Comparison of ENCODE assay signal across 14 cellular contexts in the genomic region with DNA sequence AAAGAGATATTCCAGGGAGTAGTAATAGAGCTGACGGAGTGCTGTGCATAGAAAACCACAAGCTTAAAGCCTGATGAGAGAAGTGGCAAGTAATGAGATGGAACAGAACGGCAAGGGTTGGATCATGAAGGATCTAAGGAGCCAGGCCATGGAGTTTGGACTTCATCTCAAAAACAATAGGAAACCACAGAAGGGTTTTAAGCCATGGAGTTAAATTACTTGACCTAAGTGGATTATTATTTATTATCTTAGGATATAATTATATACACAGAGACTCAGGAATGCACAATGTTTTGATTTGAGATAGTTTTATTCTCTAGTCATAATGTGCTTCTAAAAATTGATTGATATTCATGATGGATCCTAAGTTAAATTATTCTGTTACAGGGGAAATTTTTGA.
DNase-seq lines count a peak whose midpoint lies in the region; ATAC-seq and TF ChIP-seq lines count a peak whose summit lies in the region.
"Had no signal": no experiment of that assay in that cellular context is flagged by ENCODE, and none has a peak within 500 bp of the region (broad histone marks: within the 10 kb centered on the region; RNA-seq: fewer than 3 reads in every experiment).

No MANE protein-coding gene starts in this region.

- no peak overlapping the region for H3K9ac ChIP-seq in SK-N-SH

- no peak for TF ChIP-seq EP300 in SK-N-SH (IDR thresholded peaks at IDR 0.05; ENCODE audit: borderline replicate concordance in 1 of 2, low read depth in 1 of 2, low read length in 1 of 2)

- no peak overlapping the region for H3K4me2 ChIP-seq in SK-N-SH

- H3K4me1 ChIP-seq in SK-N-SH (ENCODE audit: control insufficient read depth in 1 of 2, insufficient read depth in 2 of 2, low read depth in 1 of 2, low read length in 1 of 2) = peaks cover 0 to 4% of the 10 kb centered on the region in 2 experiments; a peak in 2 of 4 replicates

- TF ChIP-seq RAD21 in SK-N-SH (IDR thresholded peaks at IDR 0.05; ENCODE audit: low read length) = no peak

- POLR2A ChIA-PET in SK-N-SH (lab: Yijun Ruan, JAX) = no interaction called here

- no peak overlapping the region for H2AFZ ChIP-seq in SK-N-SH (ENCODE audit: low read depth)

- no peak overlapping the region for H3K4me3 ChIP-seq in SK-N-SH (ENCODE audit: low read depth in 2 of 2, low read length in 1 of 2)
- no peak overlapping the region for H3K4me3 ChIP-seq in MG63

- H3F3A ChIP-seq in SK-N-SH (replicated peaks; ENCODE audit: insufficient read depth) = peaks cover 3% of the 10 kb centered on the region

- H3K79me2 ChIP-seq in SK-N-SH (ENCODE audit: insufficient read depth) = no peaks in the 10 kb centered on the region

- TF ChIP-seq CTCF in SK-N-SH (IDR thresholded peaks at IDR 0.05) = no peak

- H3K27me3 ChIP-seq in SK-N-SH (ENCODE audit: insufficient read depth) (no peaks in the 10 kb centered on the region), MG63 (no peaks in the 10 kb centered on the region)

- no peaks in the 10 kb centered on the region for H3K9me2 ChIP-seq in SK-N-SH

- no peak overlapping the region for H3K27ac ChIP-seq in SK-N-SH (ENCODE audit: low read depth in 2 of 2, low read length in 1 of 2)
- H3K27ac ChIP-seq: HL-60 had no signal

- DNase-seq in SK-N-SH (no peak), MG63 (peak; percentile 24), fibroblast of peridontal ligament (ENCODE audit: extremely low read depth) (peak; percentile 42), GDM1 (lab: John Stamatoyannopoulos, UW) (no peak), T-helper 2 cell (no peak)
- DNase-seq in activated CD8-positive, alpha-beta memory T cell treated with anti-CD3 and anti-CD28 coated beads, Interleukin-2, amount 50 U/mL, for 4 hours = no peak
- DNase-seq: C1 segment of cervical spinal cord; Calu3; CD4-positive, alpha-beta T cell; DMS 273 treated with DMSO at 0.1 percent for 48 hours; GF-D8 had no signal

- CTCF ChIA-PET in SK-N-SH (lab: Yijun Ruan, JAX) = no interaction called here

- WGBS in SK-N-SH (ENCODE audit: low lambda C conversion rate) = 83% methylated on average over 2 of the region's 2 CpGs

- H3K9me3 ChIP-seq in SK-N-SH (no peaks in the 10 kb centered on the region), MG63 (no peaks in the 10 kb centered on the region)

- H4K20me1 ChIP-seq in SK-N-SH (ENCODE audit: insufficient read depth) = no peaks in the 10 kb centered on the region

- H3K36me3 ChIP-seq in SK-N-SH (replicated peaks in 1 of 2; ENCODE audit: control insufficient read depth in 1 of 2, insufficient read depth in 2 of 2, low read length in 1 of 2) = no peaks in the 10 kb centered on the region
- no peaks in the 10 kb centered on the region for H3K36me3 ChIP-seq in MG63

- no peak for ATAC-seq in SK-N-SH treated with all-trans-retinoic acid at 6 μM for 48 hours
- ATAC-seq: HCT116 had no signal

TF ChIP-seq in SK-N-SH treated with all-trans-retinoic acid at 6 μM for 48 hours, 23 proteins besides CTCF, POLR2A, EP300 and RAD21:
- TF ChIP-seq ZNF70 (CRISPR knock-in tag; IDR thresholded peaks at IDR 0.05) (peak; percentile 61; the same call in 1 of the 2 replicates), ZFP3 (CRISPR knock-in tag; IDR thresholded peaks at IDR 0.05) (no peak)

TF ChIP-seq in SK-N-SH, 30 proteins besides CTCF, POLR2A, EP300 and RAD21:
- TF ChIP-seq, protein P1, sequence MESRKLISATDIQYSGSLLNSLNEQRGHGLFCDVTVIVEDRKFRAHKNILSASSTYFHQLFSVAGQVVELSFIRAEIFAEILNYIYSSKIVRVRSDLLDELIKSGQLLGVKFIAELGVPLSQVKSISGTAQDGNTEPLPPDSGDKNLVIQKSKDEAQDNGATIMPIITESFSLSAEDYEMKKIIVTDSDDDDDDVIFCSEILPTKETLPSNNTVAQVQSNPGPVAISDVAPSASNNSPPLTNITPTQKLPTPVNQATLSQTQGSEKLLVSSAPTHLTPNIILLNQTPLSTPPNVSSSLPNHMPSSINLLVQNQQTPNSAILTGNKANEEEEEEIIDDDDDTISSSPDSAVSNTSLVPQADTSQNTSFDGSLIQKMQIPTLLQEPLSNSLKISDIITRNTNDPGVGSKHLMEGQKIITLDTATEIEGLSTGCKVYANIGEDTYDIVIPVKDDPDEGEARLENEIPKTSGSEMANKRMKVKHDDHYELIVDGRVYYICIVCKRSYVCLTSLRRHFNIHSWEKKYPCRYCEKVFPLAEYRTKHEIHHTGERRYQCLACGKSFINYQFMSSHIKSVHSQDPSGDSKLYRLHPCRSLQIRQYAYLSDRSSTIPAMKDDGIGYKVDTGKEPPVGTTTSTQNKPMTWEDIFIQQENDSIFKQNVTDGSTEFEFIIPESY (IDR thresholded peaks at IDR 0.05; ENCODE audit: borderline replicate concordance, low read depth) = no peak
- TF ChIP-seq MXI1 (IDR thresholded peaks at IDR 0.05; ENCODE audit: low read depth, low read length) (no peak), FOSL2 (IDR thresholded peaks at IDR 0.05; ENCODE audit: borderline replicate concordance, low read depth) (no peak), ELF1 (IDR thresholded peaks at IDR 0.05) (no peak)
- TF ChIP-seq, protein P2, sequence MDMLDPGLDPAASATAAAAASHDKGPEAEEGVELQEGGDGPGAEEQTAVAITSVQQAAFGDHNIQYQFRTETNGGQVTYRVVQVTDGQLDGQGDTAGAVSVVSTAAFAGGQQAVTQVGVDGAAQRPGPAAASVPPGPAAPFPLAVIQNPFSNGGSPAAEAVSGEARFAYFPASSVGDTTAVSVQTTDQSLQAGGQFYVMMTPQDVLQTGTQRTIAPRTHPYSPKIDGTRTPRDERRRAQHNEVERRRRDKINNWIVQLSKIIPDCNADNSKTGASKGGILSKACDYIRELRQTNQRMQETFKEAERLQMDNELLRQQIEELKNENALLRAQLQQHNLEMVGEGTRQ (IDR thresholded peaks at IDR 0.05; ENCODE audit: borderline replicate concordance, low read depth, low read length) = no peak
- TF ChIP-seq, protein P3, sequence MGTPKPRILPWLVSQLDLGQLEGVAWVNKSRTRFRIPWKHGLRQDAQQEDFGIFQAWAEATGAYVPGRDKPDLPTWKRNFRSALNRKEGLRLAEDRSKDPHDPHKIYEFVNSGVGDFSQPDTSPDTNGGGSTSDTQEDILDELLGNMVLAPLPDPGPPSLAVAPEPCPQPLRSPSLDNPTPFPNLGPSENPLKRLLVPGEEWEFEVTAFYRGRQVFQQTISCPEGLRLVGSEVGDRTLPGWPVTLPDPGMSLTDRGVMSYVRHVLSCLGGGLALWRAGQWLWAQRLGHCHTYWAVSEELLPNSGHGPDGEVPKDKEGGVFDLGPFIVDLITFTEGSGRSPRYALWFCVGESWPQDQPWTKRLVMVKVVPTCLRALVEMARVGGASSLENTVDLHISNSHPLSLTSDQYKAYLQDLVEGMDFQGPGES (IDR thresholded peaks at IDR 0.05; ENCODE audit: low read depth, low read length) = no peak

Comparison
In these comparisons a context has a peak if more than half of its experiments do, and no peak if none do; other contexts are left out.
1. DNase-seq: peak in MG63 (single experiment) and fibroblast of peridontal ligament (single experiment); none in SK-N-SH (single experiment), GDM1 (single experiment), activated CD8-positive, alpha-beta memory T cell treated with anti-CD3 and anti-CD28 coated beads, Interleukin-2, amount 50 U/mL, for 4 hours (single experiment) and T-helper 2 cell (0 of 5).